ENCODE assay signal across 23 cellular contexts in the genomic region with DNA sequence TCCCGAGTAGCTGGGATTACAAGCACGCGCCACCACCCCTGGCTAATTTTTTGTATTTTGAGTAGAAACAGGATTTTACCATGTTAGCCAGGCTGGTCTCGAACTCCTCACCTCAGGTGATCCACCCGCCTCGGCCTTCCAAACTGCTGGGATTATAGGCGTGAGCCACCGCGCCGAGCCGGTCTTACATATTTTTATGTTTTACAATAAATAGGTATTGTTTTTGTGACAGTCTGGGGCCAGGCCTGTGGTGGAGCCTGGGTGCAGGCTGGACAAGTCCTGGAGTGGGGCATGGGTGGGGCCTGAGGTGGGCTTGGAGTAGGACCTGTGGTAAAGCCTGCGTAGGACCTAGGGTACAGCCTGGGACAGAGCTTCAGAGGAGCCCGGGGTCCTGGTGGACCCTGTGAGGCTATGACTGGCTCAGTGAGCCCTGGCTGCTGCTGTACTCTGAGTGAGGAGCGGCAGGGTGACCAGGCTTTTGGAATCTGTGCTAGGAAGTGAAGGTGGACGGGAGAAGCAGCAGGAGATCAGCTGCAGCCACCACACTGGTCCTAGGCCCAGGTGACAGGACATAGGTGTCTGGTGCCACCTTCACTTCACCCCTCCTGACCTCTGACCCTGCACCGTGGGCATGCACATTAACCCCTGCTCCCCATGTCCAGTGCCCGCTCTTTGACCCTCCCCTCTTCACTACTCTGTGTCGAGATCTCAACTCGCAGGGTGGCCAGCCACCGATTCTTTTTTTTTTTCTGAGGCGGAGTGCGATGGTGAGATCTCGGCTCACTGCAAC.
"Had no signal": no experiment of that assay in that cellular context is flagged by ENCODE, and none has a peak within 500 bp of the region (broad histone marks: within the 10 kb centered on the region; RNA-seq: fewer than 3 reads in every experiment).

No MANE protein-coding gene starts in this region.

- H3K9me3 Mint-ChIP-seq: activated CD4-positive, alpha-beta memory T cell treated with anti-CD3 and anti-CD28 coated beads for 36 hours; activated CD4-positive, alpha-beta T cell treated with anti-CD3 and anti-CD28 coated beads, Interleukin-2, amount 10 ng/mL, durations not matched to agents 7 days and 5 days; activated naive CD4-positive, alpha-beta T cell treated with anti-CD3 and anti-CD28 coated beads, Interleukin-2, amount 10 ng/mL, durations not matched to agents 7 days and 5 days; activated naive CD8-positive, alpha-beta T cell treated with anti-CD3 and anti-CD28 coated beads for 36 hours; activated T-helper 2 cell treated with anti-CD3 and anti-CD28 coated beads, Interferon-gamma antibody, Interleukin-2, Interleukin-4, amounts not matched to agents 10 μg/mL and 5 μg/mL and 100 μg/mL, durations not matched to agents 14 hours and 24 hours and 36 hours; T-cell had no signal

- H3K27me3 Mint-ChIP-seq: activated CD4-positive, alpha-beta memory T cell treated with anti-CD3 and anti-CD28 coated beads for 36 hours; activated CD4-positive, alpha-beta T cell treated with anti-CD3 and anti-CD28 coated beads, Interleukin-2, amount 10 ng/mL, durations not matched to agents 7 days and 5 days; activated naive CD4-positive, alpha-beta T cell treated with anti-CD3 and anti-CD28 coated beads, Interleukin-2, amount 10 ng/mL, durations not matched to agents 7 days and 5 days; activated naive CD8-positive, alpha-beta T cell treated with anti-CD3 and anti-CD28 coated beads for 36 hours; T-cell had no signal

- H3K36me3 ChIP-seq: brain microvascular endothelial cell, cardiac muscle cell, Peyer's patch had no signal

- H3K27ac Mint-ChIP-seq: activated CD4-positive, alpha-beta memory T cell treated with anti-CD3 and anti-CD28 coated beads for 36 hours; activated CD4-positive, alpha-beta T cell treated with anti-CD3 and anti-CD28 coated beads, Interleukin-2, amount 10 ng/mL, durations not matched to agents 7 days and 5 days; activated naive CD4-positive, alpha-beta T cell treated with anti-CD3 and anti-CD28 coated beads, Interleukin-2, amount 10 ng/mL, durations not matched to agents 7 days and 5 days; activated T-helper 2 cell treated with anti-CD3 and anti-CD28 coated beads, Interferon-gamma antibody, Interleukin-2, Interleukin-4, amounts not matched to agents 10 μg/mL and 5 μg/mL and 100 μg/mL, durations not matched to agents 14 hours and 24 hours and 36 hours; T-cell had no signal

- H3K4me3 ChIP-seq: cardiac muscle cell, Peyer's patch had no signal

- H3K27ac ChIP-seq: brain microvascular endothelial cell, cardiac muscle cell, Peyer's patch, VCaP had no signal

- DNase-seq: activated CD4-positive, alpha-beta memory T cell treated with anti-CD3 and anti-CD28 coated beads for 36 hours; activated CD4-positive, alpha-beta T cell treated with anti-CD3 and anti-CD28 coated beads, Interleukin-2, amount 10 ng/mL, durations not matched to agents 7 days and 5 days; activated CD4-positive, CD25-positive, alpha-beta regulatory T cell; activated CD8-positive, alpha-beta memory T cell treated with anti-CD3 and anti-CD28 coated beads for 24 hours; activated gamma-delta T cell treated with Interleukin-2 at 50 U/mL for 16 hours; activated naive CD4-positive, alpha-beta T cell treated with anti-CD3 and anti-CD28 coated beads, Interleukin-2, amount 10 ng/mL, durations not matched to agents 7 days and 5 days; activated naive CD8-positive, alpha-beta T cell treated with anti-CD3 and anti-CD28 coated beads for 36 hours; activated T-cell treated with anti-CD3 and anti-CD28 coated beads, Interleukin-2, amount 50 U/mL, for 48 hours; brain microvascular endothelial cell; Kasumi-1; KBM-7; NCI-H1105 treated with DMSO at 0.1 percent for 48 hours; NCI-H1436 treated with DMSO at 0.1 percent for 48 hours; NCI-H187; NCI-H2081; NCI-H446; NCI-H524; Peyer's patch; SHP77 treated with DMSO at 0.1 percent for 48 hours; T-cell had no signal

- H3K4me3 Mint-ChIP-seq: activated CD4-positive, alpha-beta memory T cell treated with anti-CD3 and anti-CD28 coated beads for 36 hours; activated CD4-positive, alpha-beta T cell treated with anti-CD3 and anti-CD28 coated beads, Interleukin-2, amount 10 ng/mL, durations not matched to agents 7 days and 5 days; activated naive CD4-positive, alpha-beta T cell treated with anti-CD3 and anti-CD28 coated beads, Interleukin-2, amount 10 ng/mL, durations not matched to agents 7 days and 5 days; activated naive CD8-positive, alpha-beta T cell treated with anti-CD3 and anti-CD28 coated beads for 36 hours; T-cell had no signal

- ATAC-seq: T-cell had no signal

- H3K4me1 ChIP-seq: Peyer's patch had no signal

- H3K9me3 ChIP-seq: Peyer's patch had no signal

- H3K27me3 ChIP-seq: brain microvascular endothelial cell, cardiac muscle cell, Peyer's patch had no signal

- H3K36me3 Mint-ChIP-seq: activated CD4-positive, alpha-beta memory T cell treated with anti-CD3 and anti-CD28 coated beads for 36 hours; activated naive CD4-positive, alpha-beta T cell treated with anti-CD3 and anti-CD28 coated beads, Interleukin-2, amount 10 ng/mL, durations not matched to agents 7 days and 5 days; activated naive CD8-positive, alpha-beta T cell treated with anti-CD3 and anti-CD28 coated beads for 36 hours; T-cell had no signal
